1 cellular context compared by ENCODE assay signal in genomic region chr16:12267491-12267890, GRCh38.
TF ChIP-seq lines count a peak whose summit lies in the region.

No MANE protein-coding gene starts in this region.

TF ChIP-seq in HepG2, 621 proteins besides CTCF, POLR2A, EP300 and RAD21 (continued from another document and continues in another):
- TF ChIP-seq, protein P1, sequence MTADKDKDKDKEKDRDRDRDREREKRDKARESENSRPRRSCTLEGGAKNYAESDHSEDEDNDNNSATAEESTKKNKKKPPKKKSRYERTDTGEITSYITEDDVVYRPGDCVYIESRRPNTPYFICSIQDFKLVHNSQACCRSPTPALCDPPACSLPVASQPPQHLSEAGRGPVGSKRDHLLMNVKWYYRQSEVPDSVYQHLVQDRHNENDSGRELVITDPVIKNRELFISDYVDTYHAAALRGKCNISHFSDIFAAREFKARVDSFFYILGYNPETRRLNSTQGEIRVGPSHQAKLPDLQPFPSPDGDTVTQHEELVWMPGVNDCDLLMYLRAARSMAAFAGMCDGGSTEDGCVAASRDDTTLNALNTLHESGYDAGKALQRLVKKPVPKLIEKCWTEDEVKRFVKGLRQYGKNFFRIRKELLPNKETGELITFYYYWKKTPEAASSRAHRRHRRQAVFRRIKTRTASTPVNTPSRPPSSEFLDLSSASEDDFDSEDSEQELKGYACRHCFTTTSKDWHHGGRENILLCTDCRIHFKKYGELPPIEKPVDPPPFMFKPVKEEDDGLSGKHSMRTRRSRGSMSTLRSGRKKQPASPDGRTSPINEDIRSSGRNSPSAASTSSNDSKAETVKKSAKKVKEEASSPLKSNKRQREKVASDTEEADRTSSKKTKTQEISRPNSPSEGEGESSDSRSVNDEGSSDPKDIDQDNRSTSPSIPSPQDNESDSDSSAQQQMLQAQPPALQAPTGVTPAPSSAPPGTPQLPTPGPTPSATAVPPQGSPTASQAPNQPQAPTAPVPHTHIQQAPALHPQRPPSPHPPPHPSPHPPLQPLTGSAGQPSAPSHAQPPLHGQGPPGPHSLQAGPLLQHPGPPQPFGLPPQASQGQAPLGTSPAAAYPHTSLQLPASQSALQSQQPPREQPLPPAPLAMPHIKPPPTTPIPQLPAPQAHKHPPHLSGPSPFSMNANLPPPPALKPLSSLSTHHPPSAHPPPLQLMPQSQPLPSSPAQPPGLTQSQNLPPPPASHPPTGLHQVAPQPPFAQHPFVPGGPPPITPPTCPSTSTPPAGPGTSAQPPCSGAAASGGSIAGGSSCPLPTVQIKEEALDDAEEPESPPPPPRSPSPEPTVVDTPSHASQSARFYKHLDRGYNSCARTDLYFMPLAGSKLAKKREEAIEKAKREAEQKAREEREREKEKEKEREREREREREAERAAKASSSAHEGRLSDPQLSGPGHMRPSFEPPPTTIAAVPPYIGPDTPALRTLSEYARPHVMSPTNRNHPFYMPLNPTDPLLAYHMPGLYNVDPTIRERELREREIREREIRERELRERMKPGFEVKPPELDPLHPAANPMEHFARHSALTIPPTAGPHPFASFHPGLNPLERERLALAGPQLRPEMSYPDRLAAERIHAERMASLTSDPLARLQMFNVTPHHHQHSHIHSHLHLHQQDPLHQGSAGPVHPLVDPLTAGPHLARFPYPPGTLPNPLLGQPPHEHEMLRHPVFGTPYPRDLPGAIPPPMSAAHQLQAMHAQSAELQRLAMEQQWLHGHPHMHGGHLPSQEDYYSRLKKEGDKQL (CRISPR knock-in tag; IDR thresholded peaks at IDR 0.05; ENCODE audit: low read depth) = no peak
- peak; percentile 29; the same call in 1 of the 2 replicates for TF ChIP-seq SALL1 (CRISPR knock-in tag; IDR thresholded peaks at IDR 0.05)
- TF ChIP-seq BCL6 (CRISPR knock-in tag; IDR thresholded peaks at IDR 0.05) = peak; percentile 45; the same call in 1 of the 2 replicates
- no peak for TF ChIP-seq MXD3 (CRISPR knock-in tag; IDR thresholded peaks at IDR 0.05)
- TF ChIP-seq, protein P2, sequence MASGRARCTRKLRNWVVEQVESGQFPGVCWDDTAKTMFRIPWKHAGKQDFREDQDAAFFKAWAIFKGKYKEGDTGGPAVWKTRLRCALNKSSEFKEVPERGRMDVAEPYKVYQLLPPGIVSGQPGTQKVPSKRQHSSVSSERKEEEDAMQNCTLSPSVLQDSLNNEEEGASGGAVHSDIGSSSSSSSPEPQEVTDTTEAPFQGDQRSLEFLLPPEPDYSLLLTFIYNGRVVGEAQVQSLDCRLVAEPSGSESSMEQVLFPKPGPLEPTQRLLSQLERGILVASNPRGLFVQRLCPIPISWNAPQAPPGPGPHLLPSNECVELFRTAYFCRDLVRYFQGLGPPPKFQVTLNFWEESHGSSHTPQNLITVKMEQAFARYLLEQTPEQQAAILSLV (CRISPR knock-in tag; IDR thresholded peaks at IDR 0.05; ENCODE audit: borderline replicate concordance) = no peak
- no peak for TF ChIP-seq PLRG1 (conservative IDR thresholded peaks at IDR 0.05)
- peak; percentile 24; the same call in 1 of the 2 replicates for TF ChIP-seq ZNF350 (CRISPR knock-in tag; IDR thresholded peaks at IDR 0.05; ENCODE audit: borderline replicate concordance, low read depth)
- no peak for TF ChIP-seq TMF1 (CRISPR knock-in tag; IDR thresholded peaks at IDR 0.05; ENCODE audit: low read depth)
- TF ChIP-seq ZNF550 (CRISPR knock-in tag; IDR thresholded peaks at IDR 0.05; ENCODE audit: borderline replicate concordance) = no peak
- TF ChIP-seq AKAP8 (CRISPR knock-in tag; IDR thresholded peaks at IDR 0.05) = no peak
- TF ChIP-seq TARDBP (CRISPR knock-in tag; IDR thresholded peaks at IDR 0.05) = no peak
- peak; percentile 66 for TF ChIP-seq FOXA3 (CRISPR knock-in tag; IDR thresholded peaks at IDR 0.05)
- no peak for TF ChIP-seq ATAD3A (CRISPR knock-in tag; IDR thresholded peaks at IDR 0.05)
- TF ChIP-seq ATF5 (CRISPR knock-in tag; IDR thresholded peaks at IDR 0.05; ENCODE audit: low read depth) = no peak
- TF ChIP-seq ZMAT5 (CRISPR knock-in tag; IDR thresholded peaks at IDR 0.05; ENCODE audit: borderline replicate concordance, low read depth) = no peak
- TF ChIP-seq SP4 (CRISPR knock-in tag; IDR thresholded peaks at IDR 0.05) = no peak
- no peak for TF ChIP-seq ZNF451 (CRISPR knock-in tag; IDR thresholded peaks at IDR 0.05)
- TF ChIP-seq ZNF780A (CRISPR knock-in tag; IDR thresholded peaks at IDR 0.05) = no peak
- no peak for TF ChIP-seq RBAK (CRISPR knock-in tag; IDR thresholded peaks at IDR 0.05)
- TF ChIP-seq ETV6 (CRISPR knock-in tag; conservative IDR thresholded peaks at IDR 0.05) = no peak
- TF ChIP-seq ZNF282 (IDR thresholded peaks at IDR 0.05; ENCODE audit: partially characterized antibody) = no peak
- no peak for TF ChIP-seq NAIF1 (CRISPR knock-in tag; IDR thresholded peaks at IDR 0.05; ENCODE audit: borderline replicate concordance)
- no peak for TF ChIP-seq TP53 (CRISPR knock-in tag; conservative IDR thresholded peaks at IDR 0.05)
- no peak for TF ChIP-seq ADNP (CRISPR knock-in tag; IDR thresholded peaks at IDR 0.05)
- TF ChIP-seq ZFP36L2 (CRISPR knock-in tag; IDR thresholded peaks at IDR 0.05) = no peak
- no peak for TF ChIP-seq WIZ (CRISPR knock-in tag; IDR thresholded peaks at IDR 0.05)
- peak; percentile 53; the same call in 1 of the 2 replicates for TF ChIP-seq CEBPB (IDR thresholded peaks at IDR 0.05; ENCODE audit: borderline replicate concordance, low read depth, low read length)
- no peak for TF ChIP-seq MAFG (CRISPR knock-in tag; IDR thresholded peaks at IDR 0.05)
- TF ChIP-seq ZMYM3 (CRISPR knock-in tag; IDR thresholded peaks at IDR 0.05) = peak; percentile 43; the same call in 1 of the 2 replicates
- no peak for TF ChIP-seq DR1 (CRISPR knock-in tag; IDR thresholded peaks at IDR 0.05)
- TF ChIP-seq ZNF7 (CRISPR knock-in tag; IDR thresholded peaks at IDR 0.05) = no peak
- peak; percentile 81 for TF ChIP-seq ETV5 (CRISPR knock-in tag; IDR thresholded peaks at IDR 0.05; ENCODE audit: borderline replicate concordance)
- TF ChIP-seq, protein P3, sequence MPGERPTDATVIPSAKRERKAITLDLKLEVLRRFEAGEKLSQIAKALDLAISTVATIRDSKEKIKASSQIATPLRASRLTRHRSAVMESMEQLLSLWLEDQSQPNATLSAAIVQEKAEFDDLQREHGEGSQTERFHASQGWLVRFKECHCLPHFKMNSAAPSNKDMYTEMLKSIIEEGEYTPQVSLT (CRISPR knock-in tag; IDR thresholded peaks at IDR 0.05; ENCODE audit: borderline replicate concordance, low read depth) = no peak
- TF ChIP-seq, protein P4, sequence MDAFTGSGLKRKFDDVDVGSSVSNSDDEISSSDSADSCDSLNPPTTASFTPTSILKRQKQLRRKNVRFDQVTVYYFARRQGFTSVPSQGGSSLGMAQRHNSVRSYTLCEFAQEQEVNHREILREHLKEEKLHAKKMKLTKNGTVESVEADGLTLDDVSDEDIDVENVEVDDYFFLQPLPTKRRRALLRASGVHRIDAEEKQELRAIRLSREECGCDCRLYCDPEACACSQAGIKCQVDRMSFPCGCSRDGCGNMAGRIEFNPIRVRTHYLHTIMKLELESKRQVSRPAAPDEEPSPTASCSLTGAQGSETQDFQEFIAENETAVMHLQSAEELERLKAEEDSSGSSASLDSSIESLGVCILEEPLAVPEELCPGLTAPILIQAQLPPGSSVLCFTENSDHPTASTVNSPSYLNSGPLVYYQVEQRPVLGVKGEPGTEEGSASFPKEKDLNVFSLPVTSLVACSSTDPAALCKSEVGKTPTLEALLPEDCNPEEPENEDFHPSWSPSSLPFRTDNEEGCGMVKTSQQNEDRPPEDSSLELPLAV (CRISPR knock-in tag; conservative IDR thresholded peaks at IDR 0.05; ENCODE audit: low read depth) = no peak
- TF ChIP-seq ZNF3 (CRISPR knock-in tag; IDR thresholded peaks at IDR 0.05) = no peak
- no peak for TF ChIP-seq THAP11 (CRISPR knock-in tag; IDR thresholded peaks at IDR 0.05)
- no peak for TF ChIP-seq KLF13 (CRISPR knock-in tag; IDR thresholded peaks at IDR 0.05)
- no peak for TF ChIP-seq HINFP (CRISPR knock-in tag; IDR thresholded peaks at IDR 0.05; ENCODE audit: low read depth)
- no peak for TF ChIP-seq KDM3A (CRISPR knock-in tag; IDR thresholded peaks at IDR 0.05; ENCODE audit: low read depth)
- TF ChIP-seq FIP1L1 (IDR thresholded peaks at IDR 0.05; ENCODE audit: borderline replicate concordance, insufficient read depth, low read depth, low read length) = no peak
- TF ChIP-seq NONO (IDR thresholded peaks at IDR 0.05) = no peak
- TF ChIP-seq NONO (CRISPR knock-in tag; conservative IDR thresholded peaks at IDR 0.05) = no peak
- TF ChIP-seq SRSF4 (IDR thresholded peaks at IDR 0.05; ENCODE audit: low read depth, low read length, poor library complexity, severe bottlenecking) = no peak
- TF ChIP-seq, protein P5, sequence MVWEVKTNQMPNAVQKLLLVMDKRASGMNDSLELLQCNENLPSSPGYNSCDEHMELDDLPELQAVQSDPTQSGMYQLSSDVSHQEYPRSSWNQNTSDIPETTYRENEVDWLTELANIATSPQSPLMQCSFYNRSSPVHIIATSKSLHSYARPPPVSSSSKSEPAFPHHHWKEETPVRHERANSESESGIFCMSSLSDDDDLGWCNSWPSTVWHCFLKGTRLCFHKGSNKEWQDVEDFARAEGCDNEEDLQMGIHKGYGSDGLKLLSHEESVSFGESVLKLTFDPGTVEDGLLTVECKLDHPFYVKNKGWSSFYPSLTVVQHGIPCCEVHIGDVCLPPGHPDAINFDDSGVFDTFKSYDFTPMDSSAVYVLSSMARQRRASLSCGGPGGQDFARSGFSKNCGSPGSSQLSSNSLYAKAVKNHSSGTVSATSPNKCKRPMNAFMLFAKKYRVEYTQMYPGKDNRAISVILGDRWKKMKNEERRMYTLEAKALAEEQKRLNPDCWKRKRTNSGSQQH (CRISPR knock-in tag; IDR thresholded peaks at IDR 0.05; ENCODE audit: low read depth) = no peak
- peak; percentile 59; the same call in 1 of the 2 replicates for TF ChIP-seq MAX (IDR thresholded peaks at IDR 0.05)
- no peak for TF ChIP-seq DRAP1 (CRISPR knock-in tag; IDR thresholded peaks at IDR 0.05)
- no peak for TF ChIP-seq RFX5 (IDR thresholded peaks at IDR 0.05; ENCODE audit: low read depth, low read length)
- no peak for TF ChIP-seq ZMYM2 (CRISPR knock-in tag; IDR thresholded peaks at IDR 0.05)
- TF ChIP-seq KDM5A (IDR thresholded peaks at IDR 0.05; ENCODE audit: borderline replicate concordance, low read length) = no peak
- TF ChIP-seq, protein P6, sequence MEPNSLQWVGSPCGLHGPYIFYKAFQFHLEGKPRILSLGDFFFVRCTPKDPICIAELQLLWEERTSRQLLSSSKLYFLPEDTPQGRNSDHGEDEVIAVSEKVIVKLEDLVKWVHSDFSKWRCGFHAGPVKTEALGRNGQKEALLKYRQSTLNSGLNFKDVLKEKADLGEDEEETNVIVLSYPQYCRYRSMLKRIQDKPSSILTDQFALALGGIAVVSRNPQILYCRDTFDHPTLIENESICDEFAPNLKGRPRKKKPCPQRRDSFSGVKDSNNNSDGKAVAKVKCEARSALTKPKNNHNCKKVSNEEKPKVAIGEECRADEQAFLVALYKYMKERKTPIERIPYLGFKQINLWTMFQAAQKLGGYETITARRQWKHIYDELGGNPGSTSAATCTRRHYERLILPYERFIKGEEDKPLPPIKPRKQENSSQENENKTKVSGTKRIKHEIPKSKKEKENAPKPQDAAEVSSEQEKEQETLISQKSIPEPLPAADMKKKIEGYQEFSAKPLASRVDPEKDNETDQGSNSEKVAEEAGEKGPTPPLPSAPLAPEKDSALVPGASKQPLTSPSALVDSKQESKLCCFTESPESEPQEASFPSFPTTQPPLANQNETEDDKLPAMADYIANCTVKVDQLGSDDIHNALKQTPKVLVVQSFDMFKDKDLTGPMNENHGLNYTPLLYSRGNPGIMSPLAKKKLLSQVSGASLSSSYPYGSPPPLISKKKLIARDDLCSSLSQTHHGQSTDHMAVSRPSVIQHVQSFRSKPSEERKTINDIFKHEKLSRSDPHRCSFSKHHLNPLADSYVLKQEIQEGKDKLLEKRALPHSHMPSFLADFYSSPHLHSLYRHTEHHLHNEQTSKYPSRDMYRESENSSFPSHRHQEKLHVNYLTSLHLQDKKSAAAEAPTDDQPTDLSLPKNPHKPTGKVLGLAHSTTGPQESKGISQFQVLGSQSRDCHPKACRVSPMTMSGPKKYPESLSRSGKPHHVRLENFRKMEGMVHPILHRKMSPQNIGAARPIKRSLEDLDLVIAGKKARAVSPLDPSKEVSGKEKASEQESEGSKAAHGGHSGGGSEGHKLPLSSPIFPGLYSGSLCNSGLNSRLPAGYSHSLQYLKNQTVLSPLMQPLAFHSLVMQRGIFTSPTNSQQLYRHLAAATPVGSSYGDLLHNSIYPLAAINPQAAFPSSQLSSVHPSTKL (CRISPR knock-in tag; IDR thresholded peaks at IDR 0.05) = peak; percentile 70
- no peak for TF ChIP-seq ZNF17 (CRISPR knock-in tag; IDR thresholded peaks at IDR 0.05)
- peak; percentile 59; the same call in 1 of the 2 replicates for TF ChIP-seq ZNF614 (CRISPR knock-in tag; IDR thresholded peaks at IDR 0.05; ENCODE audit: borderline replicate concordance)
- peak; percentile 35; the same call in 1 of the 2 replicates for TF ChIP-seq GABPB1 (CRISPR knock-in tag; IDR thresholded peaks at IDR 0.05)
- TF ChIP-seq MTF2 (CRISPR knock-in tag; IDR thresholded peaks at IDR 0.05; ENCODE audit: borderline replicate concordance) = no peak
- TF ChIP-seq MIER2 (CRISPR knock-in tag; IDR thresholded peaks at IDR 0.05) = peak; percentile 44; the same call in 1 of the 2 replicates
